In genomic region chr1:27293915-27294314, GRCh38 we compare ENCODE assay signal across 34 cellular contexts. TPM values are rescaled to one million over a fixed set of nuclear protein-coding genes. Genes with fewer than 3 reads are reported as not detected.
"Had no signal": no experiment of that assay in that cellular context is flagged by ENCODE, and none has a peak within 500 bp of the region (broad histone marks: within the 10 kb centered on the region; RNA-seq: fewer than 3 reads in every experiment).

No MANE protein-coding gene starts in this region.

- H3K9me3 ChIP-seq: MG63, SJCRH30 had no signal

- H3K27me3 ChIP-seq: MG63, SJCRH30 had no signal

- H3K36me3 ChIP-seq: SJCRH30 had no signal

- H3K4me3 ChIP-seq: K562, MG63, PC-9, SJCRH30, SK-N-MC had no signal

- ATAC-seq: K562, Panc1, Right ventricle myocardium inferior, SK-N-SH treated with all-trans-retinoic acid at 6 μM for 48 hours had no signal

- H3K27ac ChIP-seq: PC-9, RWPE1, SJCRH30, SK-N-MC had no signal

- DNase-seq: Kasumi-1, KG1, MG63, NCI-H1048, NCI-H1092 treated with DMSO at 0.1 percent for 48 hours, NCI-H1105 treated with DMSO at 0.1 percent for 48 hours, NCI-H1417, NCI-H1436, NCI-H146, NCI-H1694, NCI-H187, NCI-H1930, NCI-H2029 treated with DMSO at 0.1 percent for 48 hours, NCI-H2081 treated with DMSO at 0.1 percent for 48 hours, NCI-H2107, NCI-H2171, NCI-H226, NCI-H446 treated with DMSO at 0.1 percent for 48 hours, NCI-H510A, NCI-H524, NCI-H526, NCI-H748 treated with DMSO at 0.1 percent for 48 hours, NCI-H82, PC-9, SHP77, SIG-M5, SJCRH30 had no signal

RNA-seq across cellular contexts. Expression of gene SYTL1, which starts 47.9 kb away (rescaled TPM):
- total RNA-seq: SK-MEL-5 had no signal
